Comparison of ENCODE assay signal across 8 cellular contexts in genomic region chr6:26056583-26057350, GRCh38. TPM values are rescaled to one million over a fixed set of nuclear protein-coding genes. Genes with fewer than 3 reads are reported as not detected.
DNase-seq lines count a peak whose midpoint lies in the region; ATAC-seq and TF ChIP-seq lines count a peak whose summit lies in the region.

No MANE protein-coding gene starts in this region.

- peak overlapping the region; percentile 72 for H3K4me2 ChIP-seq in OCI-LY7 (ENCODE audit: low read length)

- TF ChIP-seq POLR2A in breast epithelium (IDR thresholded peaks at IDR 0.05), result no peak

- TF ChIP-seq CTCF in BJ (IDR thresholded peaks at IDR 0.05; ENCODE audit: insufficient read depth, low read depth, low read length) (no peak), GM12875 (IDR thresholded peaks at IDR 0.05; ENCODE audit: borderline replicate concordance, insufficient read depth, low read depth, low read length) (no peak), OCI-LY7 (conservative IDR thresholded peaks at IDR 0.05; ENCODE audit: low read length) (no peak), breast epithelium (IDR thresholded peaks at IDR 0.05) (no peak)

- H3K27ac ChIP-seq in OCI-LY7 (ENCODE audit: low read depth, low read length, poor library complexity, severe bottlenecking) (peak overlapping the region; percentile 93), breast epithelium (peak overlapping the region; percentile 88 to 98), layer of hippocampus (ENCODE audit: low read depth, low read length) (peak overlapping the region; percentile 85)

- POLR2A ChIA-PET in BJ (lab: Charles Lee), result interaction anchor here (0.5 to 1.0 kb wide), 6 partner anchors 11 to 575 kb away, joined by 3 to 5 read pairs (median 3); a partner anchor contains a TSS
- POLR2A ChIA-PET in OCI-LY7 (lab: Charles Lee), result interaction anchor here (0.6 to 5.5 kb wide), 19 partner anchors 11 to 1834 kb away, joined by 3 to 77 read pairs (median 6); a partner anchor contains a TSS

- H2AFZ ChIP-seq in OCI-LY7 (ENCODE audit: low read length), result peak overlapping the region; percentile 27; the same call in 1 of the 2 replicates

- ATAC-seq in stimulated activated naive CD8-positive, alpha-beta T cell treated with anti-CD3 and anti-CD28 coated beads, Interleukin-15, Interleukin-2, amounts not matched to agents 100 U/mL and 50 U/mL, for 24 hours, result no peak

- H3K4me1 ChIP-seq in OCI-LY7 (ENCODE audit: insufficient read depth, low read length, poor library complexity, severe bottlenecking) (peaks cover 38% of the 10 kb centered on the region), breast epithelium (no peaks in the 10 kb centered on the region)

- H3K4me3 ChIP-seq in BJ (ENCODE audit: low read depth, low read length) (peak overlapping the region; percentile 42), GM12875 (ENCODE audit: low read depth, low read length) (peak overlapping the region; percentile 18), OCI-LY7 (ENCODE audit: low read depth, low read length, poor library complexity, severe bottlenecking) (peak overlapping the region; percentile 70), breast epithelium (peak overlapping the region; percentile 64 to 85 (median 82))

- H3K27me3 ChIP-seq in BJ (ENCODE audit: control insufficient read depth, insufficient read depth, low read length) (no peaks in the 10 kb centered on the region), breast epithelium (no peaks in the 10 kb centered on the region), layer of hippocampus (ENCODE audit: control insufficient read depth, insufficient read depth, low read length) (no peaks in the 10 kb centered on the region)

- H3K9me3 ChIP-seq in OCI-LY7 (ENCODE audit: low read length) (no peaks in the 10 kb centered on the region), breast epithelium (no peaks in the 10 kb centered on the region)

- H3K36me3 ChIP-seq in BJ (ENCODE audit: control insufficient read depth, insufficient read depth, low read length) (no peaks in the 10 kb centered on the region), OCI-LY7 (ENCODE audit: insufficient read depth, low read length) (no peaks in the 10 kb centered on the region), breast epithelium (no peaks in the 10 kb centered on the region)

- CTCF ChIA-PET in BJ (lab: Yijun Ruan, JAX) (interaction anchor here (1.8 kb wide), 1 partner anchor 40 kb away, joined by 7 read pairs; no protein-coding TSS in a partner anchor), OCI-LY7 (lab: Charles Lee; ENCODE audit: unreplicated experiment) (no interaction called here)

- H3K9me2 ChIP-seq in OCI-LY7 (ENCODE audit: insufficient read depth, low read length), result no peaks in the 10 kb centered on the region

- intact Hi-C loops in OCI-LY7 (cut with micrococcal nuclease; ENCODE audit: unreplicated experiment) (loop anchor here (1.0 to 5.0 kb wide), 6 partner anchors 29 to 216 kb away; a partner anchor contains a TSS), breast epithelium (cut with DNase I; ENCODE audit: low total_unique reads) (no loop called here)

- no peaks in the 10 kb centered on the region for H3K79me2 ChIP-seq in OCI-LY7 (ENCODE audit: insufficient read depth, low read depth, low read length)

- BruUV-seq in OCI-LY7 (replicated peaks; lab: Mats Ljungman, UMichigan), result no TSS peak

- DNase-seq in BJ (ENCODE audit: low read depth) (no peak), OCI-LY7 (ENCODE audit: low spot score) (peak; percentile 73), breast epithelium (ENCODE audit: low spot score in 2 of 2) (peak in 1 of 2 donors; percentile 46), HPDE6-E6E7 (ENCODE audit: extremely low spot score) (no peak), NCI-H1930 (lab: John Stamatoyannopoulos, UW) (no peak)
- DNase-seq in stimulated activated naive CD8-positive, alpha-beta T cell treated with anti-CD3 and anti-CD28 coated beads, Interleukin-15, Interleukin-2, amounts not matched to agents 100 U/mL and 50 U/mL, for 24 hours, result peak; percentile 33

- no peaks in the 10 kb centered on the region for H4K20me1 ChIP-seq in OCI-LY7 (ENCODE audit: insufficient read depth, low read length)

RNA-seq across cellular contexts. Expression of gene HFE, which starts 30.5 kb away (rescaled TPM):
- polyA plus RNA-seq in BJ (2011; rRNA removed), result 23.5 and 24.3 TPM in 2 replicates
- 8.4 and 14.6 TPM in 2 replicates for polyA minus RNA-seq in BJ (2011; rRNA and poly(A)+ RNA removed)
- total RNA-seq in OCI-LY7 (2014; rRNA removed; shearing (Covaris generic)), result 0.18 and 0.69 TPM in 2 replicates
- 0.57 and 0.72 TPM in 2 replicates for total RNA-seq in OCI-LY7 (2022)
- total RNA-seq in breast epithelium, result 1 to 10 TPM; 5.6 to 9.4 (median 8.6) TPM

Comparison
In these comparisons a context has a peak if more than half of its experiments do, and no peak if none do; other contexts are left out.
1. DNase-seq: peak in OCI-LY7 (single experiment) and stimulated activated naive CD8-positive, alpha-beta T cell treated with anti-CD3 and anti-CD28 coated beads, Interleukin-15, Interleukin-2, amounts not matched to agents 100 U/mL and 50 U/mL, for 24 hours (single experiment); none in BJ (single experiment), HPDE6-E6E7 (single experiment) and NCI-H1930 (0 of 2).
2. H3K4me3 ChIP-seq: peak in every context shown above with its lines; median percentile 82 in breast epithelium; 70 in OCI-LY7; 42 in BJ; 18 in GM12875.
3. Peak in every context shown above with its lines, with median percentiles within 50 percentile points of each other: H3K27ac ChIP-seq.